22 cellular contexts compared by ENCODE assay signal in the genomic region with DNA sequence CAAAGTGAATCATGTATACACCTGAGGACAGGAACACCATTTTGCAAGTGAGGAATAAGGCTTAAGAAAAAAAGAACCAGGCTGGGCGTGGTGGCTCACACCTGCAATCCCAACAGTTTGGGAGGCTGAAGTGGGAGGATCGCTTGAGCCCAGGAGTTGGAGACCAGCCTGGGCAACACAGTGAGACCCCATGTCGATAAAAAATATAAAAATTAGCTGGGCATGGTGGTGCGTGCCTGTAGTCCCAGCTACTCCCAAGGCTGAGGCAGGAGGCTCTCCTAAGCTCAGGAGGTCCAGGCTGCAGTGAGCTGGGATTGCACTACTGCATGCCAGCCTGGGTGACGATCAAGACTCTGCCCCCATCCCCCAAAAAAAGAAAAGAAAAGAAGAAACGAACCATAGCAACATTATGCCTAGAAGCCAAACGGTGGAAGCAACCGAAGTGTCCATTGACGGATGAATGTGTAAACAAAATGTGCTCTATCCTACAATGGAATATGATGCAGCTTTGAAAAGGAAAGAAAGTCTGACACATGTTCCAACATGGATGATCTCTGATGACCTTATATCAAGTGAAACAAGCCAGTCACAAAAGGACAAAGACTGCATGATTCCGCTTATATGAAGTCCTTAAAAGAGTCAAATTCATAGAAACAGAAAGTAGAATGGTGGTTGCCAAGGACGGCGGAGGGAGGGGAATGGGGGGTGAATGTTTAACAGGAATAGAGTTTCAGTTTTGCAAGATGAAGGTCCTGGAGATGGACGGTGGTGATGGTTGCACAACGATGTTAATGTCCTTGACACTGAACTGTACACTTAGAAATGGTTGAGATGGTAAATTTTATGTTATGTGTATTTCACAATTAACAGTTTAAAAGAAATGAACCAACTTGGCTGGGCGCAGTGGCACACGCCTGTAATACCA. TPM values are rescaled to one million over a fixed set of nuclear protein-coding genes. Genes with fewer than 3 reads are reported as not detected.
DNase-seq lines count a peak whose midpoint lies in the region; ATAC-seq and TF ChIP-seq lines count a peak whose summit lies in the region.
"Had no signal": no experiment of that assay in that cellular context is flagged by ENCODE, and none has a peak within 500 bp of the region (broad histone marks: within the 10 kb centered on the region; RNA-seq: fewer than 3 reads in every experiment).

No MANE protein-coding gene starts in this region.

- peaks cover 0 to 37% of the 10 kb centered on the region in 2 donors for H3K4me1 ChIP-seq in right atrium auricular region
- H3K4me1 ChIP-seq in heart right ventricle = peaks cover 2 to 57% (median 28%) of the 10 kb centered on the region in 9 donors
- H3K4me1 ChIP-seq in neural progenitor cell = no peaks in the 10 kb centered on the region

- DNase-seq in right atrium auricular region (ENCODE audit: low spot score) = no peak
- DNase-seq in heart right ventricle = no peak
- DNase-seq in neural progenitor cell (ENCODE audit: low spot score) = no peak
- no peak for DNase-seq in activated CD4-positive, alpha-beta T cell treated with anti-CD3 and anti-CD28 coated beads for 1 hour
- no peak for DNase-seq in NCI-H2171 (lab: John Stamatoyannopoulos, UW)
- no peak for DNase-seq in activated T-cell treated with anti-CD3 and anti-CD28 coated beads, Interleukin-2, amount 50 U/mL, for 72 hours
- DNase-seq: activated CD4-positive, alpha-beta memory T cell treated with anti-CD3 and anti-CD28 coated beads for 36 hours; activated T-cell treated with anti-CD3 and anti-CD28 coated beads, Interleukin-2, amount 50 U/mL, for 1 hour; C1 segment of cervical spinal cord; dorsolateral prefrontal cortex; erythroblast; left lung; NCI-H1436 treated with DMSO at 0.1 percent for 48 hours; NCI-H2227 treated with DMSO at 0.1 percent for 48 hours; Right ventricle myocardium superior; stimulated activated CD4-positive, alpha-beta T cell treated with anti-CD3 and anti-CD28 coated beads, Interleukin-4, amount 100 ng/mL, for 24 hours had no signal

- no peak overlapping the region for H3K4me2 ChIP-seq in neural progenitor cell

- H4K20me1 ChIP-seq in neural progenitor cell (ENCODE audit: low read depth) = no peaks in the 10 kb centered on the region

- H2AFZ ChIP-seq in neural progenitor cell (replicated peaks) = no peak overlapping the region

- H3K9ac ChIP-seq in neural progenitor cell = no peak overlapping the region

- no peak for ATAC-seq in heart right ventricle
- ATAC-seq in HG03175 (IDR thresholded peaks at IDR 0.05; ENCODE audit: unreplicated experiment) = no peak
- ATAC-seq in activated T-cell treated with anti-CD3 and anti-CD28 coated beads, Interleukin-2, amount 50 U/mL, for 72 hours (replicated peaks in 1 of 2) = no peak
- ATAC-seq: left lung had no signal

- no peaks in the 10 kb centered on the region for H3K36me3 Mint-ChIP-seq in dendritic cell treated with granulocyte-macrophage colony-stimulating factor and Interleukin-4, amounts not matched to agents 40 ng/mL and 50 ng/mL, for 4 days (ENCODE audit: low read depth)
- no peaks in the 10 kb centered on the region for H3K36me3 Mint-ChIP-seq in neural progenitor cell
- no peaks in the 10 kb centered on the region for H3K36me3 Mint-ChIP-seq in activated T-cell treated with anti-CD3 and anti-CD28 coated beads, Interleukin-2, amount 50 U/mL, for 72 hours (ENCODE audit: insufficient read depth in 2 of 2)
- H3K36me3 Mint-ChIP-seq: activated CD4-positive, alpha-beta memory T cell treated with anti-CD3 and anti-CD28 coated beads for 36 hours; activated naive CD8-positive, alpha-beta T cell had no signal

- 88 to 94% methylated on average over 16 of the region's 16 CpGs for WGBS in heart right ventricle, 2 donors

- H3K4me3 ChIP-seq in right atrium auricular region (no peak overlapping the region), heart right ventricle (no peak overlapping the region), neural progenitor cell (no peak overlapping the region)
- H3K4me3 ChIP-seq: dorsolateral prefrontal cortex, left lung, skin epidermis had no signal

- no peaks in the 10 kb centered on the region for H3F3A ChIP-seq in neural progenitor cell (ENCODE audit: low read depth)

- no peaks in the 10 kb centered on the region for H3K9me3 Mint-ChIP-seq in dendritic cell treated with granulocyte-macrophage colony-stimulating factor and Interleukin-4, amounts not matched to agents 40 ng/mL and 50 ng/mL, for 4 days
- no peaks in the 10 kb centered on the region for H3K9me3 Mint-ChIP-seq in neural progenitor cell
- no peaks in the 10 kb centered on the region for H3K9me3 Mint-ChIP-seq in activated T-cell treated with anti-CD3 and anti-CD28 coated beads, Interleukin-2, amount 50 U/mL, for 72 hours
- H3K9me3 Mint-ChIP-seq: activated CD4-positive, alpha-beta memory T cell treated with anti-CD3 and anti-CD28 coated beads for 36 hours had no signal

- H3K27ac Mint-ChIP-seq in dendritic cell treated with granulocyte-macrophage colony-stimulating factor and Interleukin-4, amounts not matched to agents 40 ng/mL and 50 ng/mL, for 4 days = peak overlapping the region; percentile 35
- peak overlapping the region; percentile 24 for H3K27ac Mint-ChIP-seq in neural progenitor cell
- no peak overlapping the region for H3K27ac Mint-ChIP-seq in activated T-cell treated with anti-CD3 and anti-CD28 coated beads, Interleukin-2, amount 50 U/mL, for 72 hours
- H3K27ac Mint-ChIP-seq: activated CD4-positive, alpha-beta memory T cell treated with anti-CD3 and anti-CD28 coated beads for 36 hours had no signal

- no peaks in the 10 kb centered on the region for H3K79me2 ChIP-seq in neural progenitor cell (ENCODE audit: low read depth)

- no peak for TF ChIP-seq CTCF in right atrium auricular region (IDR thresholded peaks at IDR 0.05)
- no peak for TF ChIP-seq CTCF in heart right ventricle (IDR thresholded peaks at IDR 0.05)
- TF ChIP-seq CTCF in neural progenitor cell (IDR thresholded peaks at IDR 0.05) = no peak

- peak overlapping the region; percentile 73 to 90 for H3K27ac ChIP-seq in right atrium auricular region
- peak overlapping the region in 3 of 10 donors; percentile 80 to 87 (median 81) for H3K27ac ChIP-seq in heart right ventricle
- no peak overlapping the region for H3K27ac ChIP-seq in neural progenitor cell
- H3K27ac ChIP-seq: brain microvascular endothelial cell, left lung, VCaP had no signal

- H3K27me3 ChIP-seq in right atrium auricular region (no peaks in the 10 kb centered on the region), heart right ventricle (no peaks in the 10 kb centered on the region), neural progenitor cell (peaks cover 3% of the 10 kb centered on the region)
- H3K27me3 ChIP-seq: brain microvascular endothelial cell, dorsolateral prefrontal cortex, left lung had no signal

- H3K4me3 Mint-ChIP-seq in dendritic cell treated with granulocyte-macrophage colony-stimulating factor and Interleukin-4, amounts not matched to agents 40 ng/mL and 50 ng/mL, for 4 days = no peak overlapping the region
- no peak overlapping the region for H3K4me3 Mint-ChIP-seq in neural progenitor cell
- H3K4me3 Mint-ChIP-seq in activated T-cell treated with anti-CD3 and anti-CD28 coated beads, Interleukin-2, amount 50 U/mL, for 72 hours = no peak overlapping the region
- H3K4me3 Mint-ChIP-seq: activated CD4-positive, alpha-beta memory T cell treated with anti-CD3 and anti-CD28 coated beads for 36 hours; activated naive CD8-positive, alpha-beta T cell had no signal

- no peaks in the 10 kb centered on the region for H3K36me3 ChIP-seq in right atrium auricular region
- no peaks in the 10 kb centered on the region for H3K36me3 ChIP-seq in heart right ventricle
- no peaks in the 10 kb centered on the region for H3K36me3 ChIP-seq in neural progenitor cell
- H3K36me3 ChIP-seq: brain microvascular endothelial cell, left lung had no signal

- intact Hi-C loops in heart right ventricle (cut with DNase I) = loop anchor here in 2 of 10 donors (5.0 kb wide), 2 partner anchors 42 to 98 kb away; no protein-coding TSS in a partner anchor
- intact Hi-C loops in dendritic cell treated with granulocyte-macrophage colony-stimulating factor and Interleukin-4, amounts not matched to agents 40 ng/mL and 50 ng/mL, for 4 days (cut with micrococcal nuclease) = no loop called here

- peaks cover 43% of the 10 kb centered on the region for H3K4me1 Mint-ChIP-seq in dendritic cell treated with granulocyte-macrophage colony-stimulating factor and Interleukin-4, amounts not matched to agents 40 ng/mL and 50 ng/mL, for 4 days (ENCODE audit: low read depth)
- peaks cover 13% of the 10 kb centered on the region for H3K4me1 Mint-ChIP-seq in neural progenitor cell
- H3K4me1 Mint-ChIP-seq in activated T-cell treated with anti-CD3 and anti-CD28 coated beads, Interleukin-2, amount 50 U/mL, for 72 hours (ENCODE audit: low read depth) = peaks cover 35% of the 10 kb centered on the region

- peaks cover 7% of the 10 kb centered on the region for H3K27me3 Mint-ChIP-seq in dendritic cell treated with granulocyte-macrophage colony-stimulating factor and Interleukin-4, amounts not matched to agents 40 ng/mL and 50 ng/mL, for 4 days
- H3K27me3 Mint-ChIP-seq in neural progenitor cell (ENCODE audit: insufficient read depth, low read depth) = peaks cover 11% of the 10 kb centered on the region
- no peaks in the 10 kb centered on the region for H3K27me3 Mint-ChIP-seq in activated T-cell treated with anti-CD3 and anti-CD28 coated beads, Interleukin-2, amount 50 U/mL, for 72 hours (ENCODE audit: low read depth)
- H3K27me3 Mint-ChIP-seq: activated CD4-positive, alpha-beta memory T cell treated with anti-CD3 and anti-CD28 coated beads for 36 hours; activated naive CD8-positive, alpha-beta T cell had no signal

- no peaks in the 10 kb centered on the region for H3K9me3 ChIP-seq in right atrium auricular region
- H3K9me3 ChIP-seq in heart right ventricle = no peaks in the 10 kb centered on the region
- H3K9me3 ChIP-seq in neural progenitor cell (ENCODE audit: low read depth) = no peaks in the 10 kb centered on the region
- H3K9me3 ChIP-seq: left lung had no signal

RNA-seq across cellular contexts. Expression of gene KIAA0232, which starts 8.6 kb away (rescaled TPM):
- total RNA-seq in right atrium auricular region (10 to 100 TPM; 47.5 to 69.4 TPM), heart right ventricle (10 to 100 TPM; 63.4 to 89.6 (median 73.5) TPM), neural progenitor cell (ENCODE audit: low replicate concordance) (42.9 and 52.2 TPM in 2 replicates)
- 10 to 100 TPM; 12.8 to 23.6 TPM for polyA plus RNA-seq in heart right ventricle
- total RNA-seq in activated T-cell treated with anti-CD3 and anti-CD28 coated beads, Interleukin-2, amount 50 U/mL, for 72 hours = 10 to 100 TPM; 16.8 to 19.5 TPM

RNA-seq across cellular contexts. Expression of gene BLOC1S4, which starts 57.9 kb away (rescaled TPM):
- total RNA-seq in right atrium auricular region (10 to 100 TPM in 1 of 2 donors, 1 to 10 TPM in 1; 8.4 to 17.4 TPM), heart right ventricle (10 to 100 TPM in 1 of 10 donors, 1 to 10 TPM in 9; 4.4 to 10.2 (median 7.0) TPM), neural progenitor cell (ENCODE audit: low replicate concordance) (10.5 and 24.6 TPM in 2 replicates)
- 1 to 10 TPM; 4.8 to 7.8 TPM for polyA plus RNA-seq in heart right ventricle
- 10 to 100 TPM; 14.1 to 14.6 TPM for total RNA-seq in activated T-cell treated with anti-CD3 and anti-CD28 coated beads, Interleukin-2, amount 50 U/mL, for 72 hours
